ENCODE assay signal across 1 cellular context in genomic region chr2:190499976-190500588, GRCh38.
TF ChIP-seq lines count a peak whose summit lies in the region.

No MANE protein-coding gene starts in this region.

TF ChIP-seq in WTC11, 78 proteins besides CTCF, POLR2A, EP300 and RAD21 (continued from another document):
- TF ChIP-seq, protein P1, sequence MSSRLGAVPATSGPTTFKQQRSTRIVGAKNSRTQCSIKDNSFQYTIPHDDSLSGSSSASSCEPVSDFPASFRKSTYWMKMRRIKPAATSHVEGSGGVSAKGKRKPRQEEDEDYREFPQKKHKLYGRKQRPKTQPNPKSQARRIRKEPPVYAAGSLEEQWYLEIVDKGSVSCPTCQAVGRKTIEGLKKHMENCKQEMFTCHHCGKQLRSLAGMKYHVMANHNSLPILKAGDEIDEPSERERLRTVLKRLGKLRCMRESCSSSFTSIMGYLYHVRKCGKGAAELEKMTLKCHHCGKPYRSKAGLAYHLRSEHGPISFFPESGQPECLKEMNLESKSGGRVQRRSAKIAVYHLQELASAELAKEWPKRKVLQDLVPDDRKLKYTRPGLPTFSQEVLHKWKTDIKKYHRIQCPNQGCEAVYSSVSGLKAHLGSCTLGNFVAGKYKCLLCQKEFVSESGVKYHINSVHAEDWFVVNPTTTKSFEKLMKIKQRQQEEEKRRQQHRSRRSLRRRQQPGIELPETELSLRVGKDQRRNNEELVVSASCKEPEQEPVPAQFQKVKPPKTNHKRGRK (CRISPR knock-in tag; IDR thresholded peaks at IDR 0.05; ENCODE audit: borderline replicate concordance): no peak
- TF ChIP-seq SMAD4 (CRISPR knock-in tag; IDR thresholded peaks at IDR 0.05): no peak
- no peak for TF ChIP-seq SP1 (CRISPR knock-in tag; conservative IDR thresholded peaks at IDR 0.05)
- TF ChIP-seq ZNF416 (CRISPR knock-in tag; IDR thresholded peaks at IDR 0.05): no peak
- TF ChIP-seq ZNF532 (CRISPR knock-in tag; IDR thresholded peaks at IDR 0.05; ENCODE audit: borderline replicate concordance): no peak
